1 cellular context compared by ENCODE assay signal in the genomic region with DNA sequence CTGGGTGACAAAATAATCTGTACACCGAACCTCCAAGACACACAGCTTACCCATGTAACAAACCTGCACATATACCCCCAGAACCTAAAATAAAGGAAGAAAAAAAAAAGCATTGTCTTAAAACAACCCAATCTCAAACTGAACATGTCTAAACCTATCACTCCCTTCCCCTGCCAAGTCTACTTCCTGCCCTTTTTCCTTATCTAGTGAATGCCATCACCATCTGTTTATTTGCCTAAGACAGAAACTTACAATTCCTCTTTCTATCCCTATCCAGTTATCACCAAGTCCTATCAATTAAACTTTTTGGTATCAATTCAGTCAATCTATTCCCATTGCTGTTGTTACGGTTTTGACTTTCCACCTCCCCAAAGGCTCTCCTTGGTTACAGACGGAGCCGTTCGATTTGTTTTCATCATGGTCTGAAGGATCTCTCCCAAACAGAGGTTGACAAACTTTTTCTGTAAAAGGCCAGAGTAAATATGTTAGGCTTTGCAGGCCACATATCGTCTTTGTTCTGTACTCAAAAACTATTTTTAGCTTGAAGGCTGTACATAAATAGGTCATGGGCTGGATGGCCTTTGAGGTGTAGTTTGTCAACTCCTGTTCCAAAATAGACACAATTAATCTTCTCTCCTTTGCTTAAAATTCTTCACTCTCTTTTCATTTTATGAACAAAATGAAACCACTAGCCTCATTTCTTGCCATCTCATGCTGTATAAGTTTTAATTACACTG.
TF ChIP-seq lines count a peak whose summit lies in the region.

No MANE protein-coding gene starts in this region.

TF ChIP-seq in K562, 482 proteins besides CTCF, POLR2A, EP300 and RAD21 (continues in another document):
- TF ChIP-seq HDAC1 (IDR thresholded peaks at IDR 0.05), result 0 out of 4 replicates have a peak, but pooled peaks of 1 of the 2 experiments have one; percentile 56
- peak; percentile 42; the same call in 1 of the 2 replicates for TF ChIP-seq SMAD4 (CRISPR knock-in tag; conservative IDR thresholded peaks at IDR 0.05)
- no peak for TF ChIP-seq ZNF23 (CRISPR knock-in tag; IDR thresholded peaks at IDR 0.05)
- TF ChIP-seq, protein P1, sequence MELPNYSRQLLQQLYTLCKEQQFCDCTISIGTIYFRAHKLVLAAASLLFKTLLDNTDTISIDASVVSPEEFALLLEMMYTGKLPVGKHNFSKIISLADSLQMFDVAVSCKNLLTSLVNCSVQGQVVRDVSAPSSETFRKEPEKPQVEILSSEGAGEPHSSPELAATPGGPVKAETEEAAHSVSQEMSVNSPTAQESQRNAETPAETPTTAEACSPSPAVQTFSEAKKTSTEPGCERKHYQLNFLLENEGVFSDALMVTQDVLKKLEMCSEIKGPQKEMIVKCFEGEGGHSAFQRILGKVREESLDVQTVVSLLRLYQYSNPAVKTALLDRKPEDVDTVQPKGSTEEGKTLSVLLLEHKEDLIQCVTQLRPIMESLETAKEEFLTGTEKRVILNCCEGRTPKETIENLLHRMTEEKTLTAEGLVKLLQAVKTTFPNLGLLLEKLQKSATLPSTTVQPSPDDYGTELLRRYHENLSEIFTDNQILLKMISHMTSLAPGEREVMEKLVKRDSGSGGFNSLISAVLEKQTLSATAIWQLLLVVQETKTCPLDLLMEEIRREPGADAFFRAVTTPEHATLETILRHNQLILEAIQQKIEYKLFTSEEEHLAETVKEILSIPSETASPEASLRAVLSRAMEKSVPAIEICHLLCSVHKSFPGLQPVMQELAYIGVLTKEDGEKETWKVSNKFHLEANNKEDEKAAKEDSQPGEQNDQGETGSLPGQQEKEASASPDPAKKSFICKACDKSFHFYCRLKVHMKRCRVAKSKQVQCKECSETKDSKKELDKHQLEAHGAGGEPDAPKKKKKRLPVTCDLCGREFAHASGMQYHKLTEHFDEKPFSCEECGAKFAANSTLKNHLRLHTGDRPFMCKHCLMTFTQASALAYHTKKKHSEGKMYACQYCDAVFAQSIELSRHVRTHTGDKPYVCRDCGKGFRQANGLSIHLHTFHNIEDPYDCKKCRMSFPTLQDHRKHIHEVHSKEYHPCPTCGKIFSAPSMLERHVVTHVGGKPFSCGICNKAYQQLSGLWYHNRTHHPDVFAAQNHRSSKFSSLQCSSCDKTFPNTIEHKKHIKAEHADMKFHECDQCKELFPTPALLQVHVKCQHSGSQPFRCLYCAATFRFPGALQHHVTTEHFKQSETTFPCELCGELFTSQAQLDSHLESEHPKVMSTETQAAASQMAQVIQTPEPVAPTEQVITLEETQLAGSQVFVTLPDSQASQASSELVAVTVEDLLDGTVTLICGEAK (IDR thresholded peaks at IDR 0.05), result 0 out of 2 replicates have a peak, but pooled peaks have one; percentile 17
- TF ChIP-seq, protein P1 (CRISPR knock-in tag; IDR thresholded peaks at IDR 0.05), result no peak
- TF ChIP-seq, protein P2, sequence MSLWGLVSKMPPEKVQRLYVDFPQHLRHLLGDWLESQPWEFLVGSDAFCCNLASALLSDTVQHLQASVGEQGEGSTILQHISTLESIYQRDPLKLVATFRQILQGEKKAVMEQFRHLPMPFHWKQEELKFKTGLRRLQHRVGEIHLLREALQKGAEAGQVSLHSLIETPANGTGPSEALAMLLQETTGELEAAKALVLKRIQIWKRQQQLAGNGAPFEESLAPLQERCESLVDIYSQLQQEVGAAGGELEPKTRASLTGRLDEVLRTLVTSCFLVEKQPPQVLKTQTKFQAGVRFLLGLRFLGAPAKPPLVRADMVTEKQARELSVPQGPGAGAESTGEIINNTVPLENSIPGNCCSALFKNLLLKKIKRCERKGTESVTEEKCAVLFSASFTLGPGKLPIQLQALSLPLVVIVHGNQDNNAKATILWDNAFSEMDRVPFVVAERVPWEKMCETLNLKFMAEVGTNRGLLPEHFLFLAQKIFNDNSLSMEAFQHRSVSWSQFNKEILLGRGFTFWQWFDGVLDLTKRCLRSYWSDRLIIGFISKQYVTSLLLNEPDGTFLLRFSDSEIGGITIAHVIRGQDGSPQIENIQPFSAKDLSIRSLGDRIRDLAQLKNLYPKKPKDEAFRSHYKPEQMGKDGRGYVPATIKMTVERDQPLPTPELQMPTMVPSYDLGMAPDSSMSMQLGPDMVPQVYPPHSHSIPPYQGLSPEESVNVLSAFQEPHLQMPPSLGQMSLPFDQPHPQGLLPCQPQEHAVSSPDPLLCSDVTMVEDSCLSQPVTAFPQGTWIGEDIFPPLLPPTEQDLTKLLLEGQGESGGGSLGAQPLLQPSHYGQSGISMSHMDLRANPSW (CRISPR knock-in tag; IDR thresholded peaks at IDR 0.05), result no peak
- TF ChIP-seq, protein P3, sequence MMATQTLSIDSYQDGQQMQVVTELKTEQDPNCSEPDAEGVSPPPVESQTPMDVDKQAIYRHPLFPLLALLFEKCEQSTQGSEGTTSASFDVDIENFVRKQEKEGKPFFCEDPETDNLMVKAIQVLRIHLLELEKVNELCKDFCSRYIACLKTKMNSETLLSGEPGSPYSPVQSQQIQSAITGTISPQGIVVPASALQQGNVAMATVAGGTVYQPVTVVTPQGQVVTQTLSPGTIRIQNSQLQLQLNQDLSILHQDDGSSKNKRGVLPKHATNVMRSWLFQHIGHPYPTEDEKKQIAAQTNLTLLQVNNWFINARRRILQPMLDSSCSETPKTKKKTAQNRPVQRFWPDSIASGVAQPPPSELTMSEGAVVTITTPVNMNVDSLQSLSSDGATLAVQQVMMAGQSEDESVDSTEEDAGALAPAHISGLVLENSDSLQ (IDR thresholded peaks at IDR 0.05), result peak; percentile 23; the same call in 1 of the 2 replicates
- no peak for TF ChIP-seq NR2F6 (CRISPR knock-in tag; IDR thresholded peaks at IDR 0.05)
- no peak for TF ChIP-seq SETDB1 (IDR thresholded peaks at IDR 0.05; ENCODE audit: low read length)
- TF ChIP-seq RBM34 (IDR thresholded peaks at IDR 0.05; ENCODE audit: borderline replicate concordance, insufficient read depth, low read length), result no peak
- TF ChIP-seq NR4A1 (CRISPR knock-in tag; IDR thresholded peaks at IDR 0.05), result no peak
- TF ChIP-seq NR4A1 (tag; IDR thresholded peaks at IDR 0.05), result no peak
- TF ChIP-seq TCF3 (CRISPR knock-in tag; IDR thresholded peaks at IDR 0.05), result peak; percentile 56; the same call in 1 of the 2 replicates
- TF ChIP-seq MTA1 (IDR thresholded peaks at IDR 0.05; ENCODE audit: borderline replicate concordance), result peak; percentile 54; the same call in 1 of the 2 replicates
- TF ChIP-seq, protein P4, sequence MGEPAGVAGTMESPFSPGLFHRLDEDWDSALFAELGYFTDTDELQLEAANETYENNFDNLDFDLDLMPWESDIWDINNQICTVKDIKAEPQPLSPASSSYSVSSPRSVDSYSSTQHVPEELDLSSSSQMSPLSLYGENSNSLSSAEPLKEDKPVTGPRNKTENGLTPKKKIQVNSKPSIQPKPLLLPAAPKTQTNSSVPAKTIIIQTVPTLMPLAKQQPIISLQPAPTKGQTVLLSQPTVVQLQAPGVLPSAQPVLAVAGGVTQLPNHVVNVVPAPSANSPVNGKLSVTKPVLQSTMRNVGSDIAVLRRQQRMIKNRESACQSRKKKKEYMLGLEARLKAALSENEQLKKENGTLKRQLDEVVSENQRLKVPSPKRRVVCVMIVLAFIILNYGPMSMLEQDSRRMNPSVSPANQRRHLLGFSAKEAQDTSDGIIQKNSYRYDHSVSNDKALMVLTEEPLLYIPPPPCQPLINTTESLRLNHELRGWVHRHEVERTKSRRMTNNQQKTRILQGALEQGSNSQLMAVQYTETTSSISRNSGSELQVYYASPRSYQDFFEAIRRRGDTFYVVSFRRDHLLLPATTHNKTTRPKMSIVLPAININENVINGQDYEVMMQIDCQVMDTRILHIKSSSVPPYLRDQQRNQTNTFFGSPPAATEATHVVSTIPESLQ (CRISPR knock-in tag; IDR thresholded peaks at IDR 0.05), result no peak
- TF ChIP-seq NCOR1 (IDR thresholded peaks at IDR 0.05), result peak; percentile 28; the same call in 1 of the 2 replicates
- 0 out of 2 replicates have a peak, but pooled peaks have one; percentile 36 for TF ChIP-seq ETV1 (tag; conservative IDR thresholded peaks at IDR 0.05; ENCODE audit: low read depth)
- TF ChIP-seq, protein P5, sequence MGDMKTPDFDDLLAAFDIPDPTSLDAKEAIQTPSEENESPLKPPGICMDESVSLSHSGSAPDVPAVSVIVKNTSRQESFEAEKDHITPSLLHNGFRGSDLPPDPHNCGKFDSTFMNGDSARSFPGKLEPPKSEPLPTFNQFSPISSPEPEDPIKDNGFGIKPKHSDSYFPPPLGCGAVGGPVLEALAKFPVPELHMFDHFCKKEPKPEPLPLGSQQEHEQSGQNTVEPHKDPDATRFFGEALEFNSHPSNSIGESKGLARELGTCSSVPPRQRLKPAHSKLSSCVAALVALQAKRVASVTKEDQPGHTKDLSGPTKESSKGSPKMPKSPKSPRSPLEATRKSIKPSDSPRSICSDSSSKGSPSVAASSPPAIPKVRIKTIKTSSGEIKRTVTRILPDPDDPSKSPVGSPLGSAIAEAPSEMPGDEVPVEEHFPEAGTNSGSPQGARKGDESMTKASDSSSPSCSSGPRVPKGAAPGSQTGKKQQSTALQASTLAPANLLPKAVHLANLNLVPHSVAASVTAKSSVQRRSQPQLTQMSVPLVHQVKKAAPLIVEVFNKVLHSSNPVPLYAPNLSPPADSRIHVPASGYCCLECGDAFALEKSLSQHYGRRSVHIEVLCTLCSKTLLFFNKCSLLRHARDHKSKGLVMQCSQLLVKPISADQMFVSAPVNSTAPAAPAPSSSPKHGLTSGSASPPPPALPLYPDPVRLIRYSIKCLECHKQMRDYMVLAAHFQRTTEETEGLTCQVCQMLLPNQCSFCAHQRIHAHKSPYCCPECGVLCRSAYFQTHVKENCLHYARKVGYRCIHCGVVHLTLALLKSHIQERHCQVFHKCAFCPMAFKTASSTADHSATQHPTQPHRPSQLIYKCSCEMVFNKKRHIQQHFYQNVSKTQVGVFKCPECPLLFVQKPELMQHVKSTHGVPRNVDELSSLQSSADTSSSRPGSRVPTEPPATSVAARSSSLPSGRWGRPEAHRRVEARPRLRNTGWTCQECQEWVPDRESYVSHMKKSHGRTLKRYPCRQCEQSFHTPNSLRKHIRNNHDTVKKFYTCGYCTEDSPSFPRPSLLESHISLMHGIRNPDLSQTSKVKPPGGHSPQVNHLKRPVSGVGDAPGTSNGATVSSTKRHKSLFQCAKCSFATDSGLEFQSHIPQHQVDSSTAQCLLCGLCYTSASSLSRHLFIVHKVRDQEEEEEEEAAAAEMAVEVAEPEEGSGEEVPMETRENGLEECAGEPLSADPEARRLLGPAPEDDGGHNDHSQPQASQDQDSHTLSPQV (IDR thresholded peaks at IDR 0.05), result 0 out of 2 replicates have a peak, but pooled peaks have one; percentile 24
- TF ChIP-seq ATF7 (IDR thresholded peaks at IDR 0.05), result no peak
- TF ChIP-seq, protein P6, sequence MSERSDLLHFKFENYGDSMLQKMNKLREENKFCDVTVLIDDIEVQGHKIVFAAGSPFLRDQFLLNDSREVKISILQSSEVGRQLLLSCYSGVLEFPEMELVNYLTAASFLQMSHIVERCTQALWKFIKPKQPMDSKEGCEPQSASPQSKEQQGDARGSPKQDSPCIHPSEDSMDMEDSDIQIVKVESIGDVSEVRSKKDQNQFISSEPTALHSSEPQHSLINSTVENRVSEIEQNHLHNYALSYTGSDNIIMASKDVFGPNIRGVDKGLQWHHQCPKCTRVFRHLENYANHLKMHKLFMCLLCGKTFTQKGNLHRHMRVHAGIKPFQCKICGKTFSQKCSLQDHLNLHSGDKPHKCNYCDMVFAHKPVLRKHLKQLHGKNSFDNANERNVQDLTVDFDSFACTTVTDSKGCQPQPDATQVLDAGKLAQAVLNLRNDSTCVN (CRISPR knock-in tag; IDR thresholded peaks at IDR 0.05), result no peak
- peak; percentile 52 for TF ChIP-seq TAL1 (IDR thresholded peaks at IDR 0.05)
- no peak for TF ChIP-seq CCNT2 (IDR thresholded peaks at IDR 0.05; ENCODE audit: borderline replicate concordance, extremely low read depth, insufficient read length, low read depth, low read length)
- TF ChIP-seq NFXL1 (CRISPR knock-in tag; IDR thresholded peaks at IDR 0.05), result no peak
- TF ChIP-seq RBM25 (IDR thresholded peaks at IDR 0.05; ENCODE audit: low read depth, low read length, severe bottlenecking), result no peak
- TF ChIP-seq RCOR1 (IDR thresholded peaks at IDR 0.05; ENCODE audit: borderline replicate concordance in 1 of 2, low read depth in 2 of 2, low read length in 2 of 2), result peak in 1 of 2 experiments; percentile 30; a peak in 1 of 4 replicates
- peak; percentile 9; the same call in 1 of the 2 replicates for TF ChIP-seq NFIC (IDR thresholded peaks at IDR 0.05)
- peak; percentile 78; the same call in 1 of the 2 replicates for TF ChIP-seq ELF4 (CRISPR knock-in tag; IDR thresholded peaks at IDR 0.05)
- TF ChIP-seq NRF1 (conservative IDR thresholded peaks at IDR 0.05 in 1 of 2, IDR thresholded peaks at IDR 0.05 in 1 of 2), result no peak
- TF ChIP-seq ZFP36 (IDR thresholded peaks at IDR 0.05; ENCODE audit: low read depth, low read length, partially characterized antibody), result no peak
- TF ChIP-seq ZSCAN29 (IDR thresholded peaks at IDR 0.05), result no peak
- no peak for TF ChIP-seq ZNF644 (tag; IDR thresholded peaks at IDR 0.05; ENCODE audit: low read depth)
- peak; percentile 31; the same call in 1 of the 2 replicates for TF ChIP-seq NBN (IDR thresholded peaks at IDR 0.05; ENCODE audit: low read depth)
- TF ChIP-seq SMARCA4 (IDR thresholded peaks at IDR 0.05), result peak; percentile 64
- peak; percentile 61; the same call in 1 of the 2 replicates for TF ChIP-seq SMARCE1 (IDR thresholded peaks at IDR 0.05)
- TF ChIP-seq DPF2 (IDR thresholded peaks at IDR 0.05), result peak; percentile 63
